14 cellular contexts compared by ENCODE assay signal in genomic region chr7:121433775-121434174, GRCh38. TPM values are rescaled to one million over a fixed set of nuclear protein-coding genes. Genes with fewer than 3 reads are reported as not detected.
DNase-seq lines count a peak whose midpoint lies in the region; ATAC-seq and TF ChIP-seq lines count a peak whose summit lies in the region.
"Had no signal": no experiment of that assay in that cellular context is flagged by ENCODE, and none has a peak within 500 bp of the region (broad histone marks: within the 10 kb centered on the region; RNA-seq: fewer than 3 reads in every experiment).

No MANE protein-coding gene starts in this region.

- H3K36me3 ChIP-seq in BLaER1 (no peaks in the 10 kb centered on the region), stomach (no peaks in the 10 kb centered on the region)
- H3K36me3 ChIP-seq: tibial nerve had no signal

- 0 out of 2 replicates have a peak overlapping the region, but pooled peaks have one; percentile 42 for H3K27ac ChIP-seq in BLaER1
- H3K27ac ChIP-seq in stomach, result no peak overlapping the region
- H3K27ac ChIP-seq: tibial nerve had no signal

- H3K27me3 ChIP-seq in BLaER1, result no peaks in the 10 kb centered on the region
- H3K27me3 ChIP-seq in stomach, result no peaks in the 10 kb centered on the region
- H3K27me3 ChIP-seq: tibial nerve had no signal

- H3K9me3 ChIP-seq in BLaER1, result no peaks in the 10 kb centered on the region
- H3K9me3 ChIP-seq in stomach, result no peaks in the 10 kb centered on the region
- H3K9me3 ChIP-seq: Caco-2, tibial nerve had no signal

- H3K9ac ChIP-seq in BLaER1, result no peak overlapping the region

- TF ChIP-seq CTCF in nephron progenitor cell (IDR thresholded peaks at IDR 0.05) (no peak), stomach (IDR thresholded peaks at IDR 0.05) (no peak)

- TF ChIP-seq EP300 in stomach (IDR thresholded peaks at IDR 0.05), result no peak

- no peaks in the 10 kb centered on the region for H4K20me1 ChIP-seq in BLaER1

- H3K27ac Mint-ChIP-seq in nephron progenitor cell, result no peak overlapping the region
- H3K27ac Mint-ChIP-seq: activated naive CD8-positive, alpha-beta T cell treated with anti-CD3 and anti-CD28 coated beads, Interleukin-2, amount 10 ng/mL, durations not matched to agents 7 days and 5 days had no signal

- TF ChIP-seq POLR2A in stomach (IDR thresholded peaks at IDR 0.05), result no peak

- intact Hi-C loops in stomach (cut with DNase I; ENCODE audit: low total_unique reads), result no loop called here

- H3K9me3 Mint-ChIP-seq in nephron progenitor cell, result peaks cover 4% of the 10 kb centered on the region
- H3K9me3 Mint-ChIP-seq: activated naive CD8-positive, alpha-beta T cell treated with anti-CD3 and anti-CD28 coated beads, Interleukin-2, amount 10 ng/mL, durations not matched to agents 7 days and 5 days had no signal

- ATAC-seq in GM19395 (IDR thresholded peaks at IDR 0.05; ENCODE audit: unreplicated experiment) (peak; percentile 58), HG02588 (IDR thresholded peaks at IDR 0.05; ENCODE audit: unreplicated experiment) (peak; percentile 68), HG03175 (IDR thresholded peaks at IDR 0.05; ENCODE audit: unreplicated experiment) (peak; percentile 40)
- no peak for ATAC-seq in stimulated activated naive CD8-positive, alpha-beta T cell treated with anti-CD3 and anti-CD28 coated beads, Interleukin-15, Interleukin-2, amounts not matched to agents 100 U/mL and 50 U/mL, for 24 hours
- ATAC-seq: esophagus mucosa had no signal

- H3K4me1 ChIP-seq in BLaER1, result peaks cover 25% of the 10 kb centered on the region
- peaks cover 0 to 14% (median 9%) of the 10 kb centered on the region in 4 donors for H3K4me1 ChIP-seq in stomach

- WGBS in stomach, 5 donors, result 90 to 95% (median 90%) methylated on average over 2 of the region's 2 CpGs

- DNase-seq in nephron progenitor cell (no peak), NCI-H1930 (lab: John Stamatoyannopoulos, UW) (no peak), stomach (no peak)
- no peak for DNase-seq in stimulated activated naive CD8-positive, alpha-beta T cell treated with anti-CD3 and anti-CD28 coated beads, Interleukin-15, Interleukin-2, amounts not matched to agents 100 U/mL and 50 U/mL, for 24 hours
- DNase-seq: 8988T; activated naive CD8-positive, alpha-beta T cell treated with anti-CD3 and anti-CD28 coated beads, Interleukin-2, amount 10 ng/mL, durations not matched to agents 7 days and 5 days; Caco-2 had no signal

- H3K4me3 Mint-ChIP-seq in nephron progenitor cell, result no peak overlapping the region
- H3K4me3 Mint-ChIP-seq: activated naive CD8-positive, alpha-beta T cell treated with anti-CD3 and anti-CD28 coated beads, Interleukin-2, amount 10 ng/mL, durations not matched to agents 7 days and 5 days had no signal

- H3K4me3 ChIP-seq in BLaER1, result no peak overlapping the region
- no peak overlapping the region for H3K4me3 ChIP-seq in stomach
- H3K4me3 ChIP-seq: lung, tibial nerve had no signal

- peaks cover 4% of the 10 kb centered on the region for H3K27me3 Mint-ChIP-seq in nephron progenitor cell (ENCODE audit: low read depth, poor library complexity)
- H3K27me3 Mint-ChIP-seq: activated naive CD8-positive, alpha-beta T cell treated with anti-CD3 and anti-CD28 coated beads, Interleukin-2, amount 10 ng/mL, durations not matched to agents 7 days and 5 days had no signal

- peak overlapping the region; percentile 62 for H3K4me2 ChIP-seq in BLaER1

- peaks cover 4% of the 10 kb centered on the region for H3K36me3 Mint-ChIP-seq in nephron progenitor cell (ENCODE audit: low read depth)

- peaks cover 20% of the 10 kb centered on the region for H3K4me1 Mint-ChIP-seq in nephron progenitor cell

RNA-seq across cellular contexts. Expression of gene FAM3C, which starts 37.7 kb away (rescaled TPM):
- total RNA-seq in stomach, result 100 to 1,000 TPM in 1 of 5 donors, 10 to 100 TPM in 4; 15.2 to 147 (median 23.3) TPM
- polyA plus RNA-seq in stomach, result 10 to 100 TPM; 25.2 to 32.5 (median 26.9) TPM
